In genomic region chr11:75584659-75585058, GRCh38 we compare ENCODE assay signal across 8 cellular contexts. TPM values are rescaled to one million over a fixed set of nuclear protein-coding genes. Genes with fewer than 3 reads are reported as not detected.
DNase-seq lines count a peak whose midpoint lies in the region; ATAC-seq and TF ChIP-seq lines count a peak whose summit lies in the region.
"Not testable (repeated sequence)": the region's sequence is repeated elsewhere in the genome, so short reads cannot be mapped to it uniquely, and the experiment has no call there.

No MANE protein-coding gene starts in this region.

- H3K27ac Mint-ChIP-seq in IgD-negative memory B cell, result peak overlapping the region in 1 of 3 donors; percentile 67
- not testable (repeated sequence) for H3K27ac Mint-ChIP-seq in activated T-helper 1 cell treated with anti-CD3 and anti-CD28 coated beads, Interleukin-12 subunit alpha, Interleukin-12 subunit beta, Interleukin-2, Interleukin-4 antibody, amounts not matched to agents 30 ng/mL and 10 ng/mL and 1 ng/mL, durations not matched to agents 14 hours and 24 hours and 36 hours
- peak overlapping the region; percentile 76 for H3K27ac Mint-ChIP-seq in central memory CD8-positive, alpha-beta T cell (ENCODE audit: low read depth)

- H3K4me3 Mint-ChIP-seq in IgD-negative memory B cell, result peak overlapping the region in 3 of 4 donors; percentile 74 to 82 (median 76)
- H3K4me3 Mint-ChIP-seq in activated T-helper 1 cell treated with anti-CD3 and anti-CD28 coated beads, Interleukin-12 subunit alpha, Interleukin-12 subunit beta, Interleukin-2, Interleukin-4 antibody, amounts not matched to agents 30 ng/mL and 10 ng/mL and 1 ng/mL, durations not matched to agents 14 hours and 24 hours and 36 hours, result peak overlapping the region; percentile 9
- H3K4me3 Mint-ChIP-seq in central memory CD8-positive, alpha-beta T cell, result peak overlapping the region; percentile 84

- peaks cover 18% of the 10 kb centered on the region for H3K4me1 ChIP-seq in A673 (ENCODE audit: insufficient read depth, low read length, poor library complexity, severe bottlenecking)
- H3K4me1 ChIP-seq in left ventricle myocardium inferior, result peaks cover 47% of the 10 kb centered on the region
- peaks cover 4 to 10% of the 10 kb centered on the region in 2 donors for H3K4me1 ChIP-seq in mucosa of rectum (ENCODE audit: control insufficient read depth in 2 of 2, insufficient read depth in 2 of 2, low read length in 2 of 2)
- H3K4me1 ChIP-seq in ovary (ENCODE audit: insufficient read depth), result not testable (repeated sequence)
- H3K4me1 ChIP-seq in stomach smooth muscle (ENCODE audit: control insufficient read depth, insufficient read depth, low read length), result peaks cover 19% of the 10 kb centered on the region

- H3K27ac ChIP-seq in A673 (ENCODE audit: low read depth, low read length, poor library complexity, severe bottlenecking), result not testable (repeated sequence)
- peak overlapping the region; percentile 98 for H3K27ac ChIP-seq in left ventricle myocardium inferior (replicated peaks)
- H3K27ac ChIP-seq in mucosa of rectum (ENCODE audit: low read depth in 2 of 2, low read length in 2 of 2), result peak overlapping the region; percentile 77 to 85
- peak overlapping the region; percentile 86 to 99 for H3K27ac ChIP-seq in ovary
- peak overlapping the region; percentile 92 for H3K27ac ChIP-seq in stomach smooth muscle (ENCODE audit: low read length)

- H3K9me3 ChIP-seq in A673 (ENCODE audit: low read depth, low read length, poor library complexity, severe bottlenecking); left ventricle myocardium inferior (replicated peaks); mucosa of rectum (ENCODE audit: control insufficient read depth in 2 of 2, low read length in 2 of 2); ovary; stomach smooth muscle (ENCODE audit: control insufficient read depth in 2 of 2, low read length in 2 of 2): not testable (repeated sequence)

- CTCF ChIA-PET in A673 (lab: Charles Lee), result not testable (repeated sequence)

- H3K4me1 Mint-ChIP-seq in IgD-negative memory B cell, result not testable (repeated sequence)
- H3K4me1 Mint-ChIP-seq in activated T-helper 1 cell treated with anti-CD3 and anti-CD28 coated beads, Interleukin-12 subunit alpha, Interleukin-12 subunit beta, Interleukin-2, Interleukin-4 antibody, amounts not matched to agents 30 ng/mL and 10 ng/mL and 1 ng/mL, durations not matched to agents 14 hours and 24 hours and 36 hours (ENCODE audit: low read depth), result peaks cover 10% of the 10 kb centered on the region
- H3K4me1 Mint-ChIP-seq in central memory CD8-positive, alpha-beta T cell, result peaks cover 17% of the 10 kb centered on the region

- DNase-seq in A673 (ENCODE audit: low spot score); activated T-helper 1 cell treated with anti-CD3 and anti-CD28 coated beads, Interleukin-12 subunit alpha, Interleukin-12 subunit beta, Interleukin-2, Interleukin-4 antibody, amounts not matched to agents 30 ng/mL and 10 ng/mL and 1 ng/mL, durations not matched to agents 14 hours and 24 hours and 36 hours (ENCODE audit: low spot score); central memory CD8-positive, alpha-beta T cell (ENCODE audit: low spot score in 2 of 2); left ventricle myocardium inferior; ovary: not testable (repeated sequence)

- intact Hi-C loops in A673 (cut with micrococcal nuclease; ENCODE audit: unreplicated experiment) (loop anchor here (5.0 kb wide), 1 partner anchor 78 kb away; no protein-coding TSS in a partner anchor), ovary (cut with DNase I) (loop anchor here in 2 of 4 donors (5.0 kb wide), 1 partner anchor 37 kb away; no protein-coding TSS in a partner anchor)
- intact Hi-C loops in activated T-helper 1 cell treated with anti-CD3 and anti-CD28 coated beads, Interleukin-12 subunit alpha, Interleukin-12 subunit beta, Interleukin-2, Interleukin-4 antibody, amounts not matched to agents 30 ng/mL and 10 ng/mL and 1 ng/mL, durations not matched to agents 14 hours and 24 hours and 36 hours (cut with micrococcal nuclease), result loop anchor here (5.0 kb wide), 1 partner anchor 83 kb away; the partner anchor contains the start of gene MAP6
- intact Hi-C loops in left ventricle myocardium inferior (cut with micrococcal nuclease), result not testable (repeated sequence)

- WGBS in ovary, 3 donors, result 64 to 85% (median 70%) methylated on average over 10 of the region's 10 CpGs

- POLR2A ChIA-PET in A673 (lab: Charles Lee; ENCODE audit: low non-redundant PET), result not testable (repeated sequence)

- TF ChIP-seq CTCF in A673 (conservative IDR thresholded peaks at IDR 0.05; ENCODE audit: low read depth, low read length); left ventricle myocardium inferior (IDR thresholded peaks at IDR 0.05; ENCODE audit: borderline replicate concordance); ovary (IDR thresholded peaks at IDR 0.05): not testable (repeated sequence)

- not testable (repeated sequence) for ATAC-seq in central memory CD8-positive, alpha-beta T cell (replicated peaks; ENCODE audit: extremely low read depth, poor library complexity, severe bottlenecking)

- H3K4me3 ChIP-seq in A673 (ENCODE audit: low read depth, low read length, poor library complexity, severe bottlenecking); left ventricle myocardium inferior; mucosa of rectum (ENCODE audit: low read length in 2 of 2); ovary: not testable (repeated sequence)
- H3K4me3 ChIP-seq in stomach smooth muscle (ENCODE audit: low read length in 2 of 2), result peak overlapping the region in 1 of 2 donors; percentile 81

- H3K9ac ChIP-seq in mucosa of rectum (ENCODE audit: low read depth in 1 of 2, low read length in 2 of 2), result not testable (repeated sequence)
- H3K9ac ChIP-seq in stomach smooth muscle (ENCODE audit: low read length in 2 of 2), result peak overlapping the region; percentile 92 to 96

- not testable (repeated sequence) for H3K27me3 Mint-ChIP-seq in IgD-negative memory B cell; central memory CD8-positive, alpha-beta T cell
- peaks cover 33% of the 10 kb centered on the region for H3K27me3 Mint-ChIP-seq in activated T-helper 1 cell treated with anti-CD3 and anti-CD28 coated beads, Interleukin-12 subunit alpha, Interleukin-12 subunit beta, Interleukin-2, Interleukin-4 antibody, amounts not matched to agents 30 ng/mL and 10 ng/mL and 1 ng/mL, durations not matched to agents 14 hours and 24 hours and 36 hours (ENCODE audit: insufficient read depth)

- not testable (repeated sequence) for H3K27me3 ChIP-seq in A673 (replicated peaks; ENCODE audit: insufficient read depth, low read depth, low read length, poor library complexity); left ventricle myocardium inferior (ENCODE audit: low read depth); mucosa of rectum (ENCODE audit: control insufficient read depth in 2 of 2, insufficient read depth in 2 of 2, low read length in 2 of 2); ovary; stomach smooth muscle (ENCODE audit: control insufficient read depth in 1 of 2, insufficient read depth in 2 of 2, low read length in 2 of 2)

- BruUV-seq in A673 (replicated peaks; lab: Mats Ljungman, UMichigan), result TSS peak; percentile 61

- H3K36me3 Mint-ChIP-seq in IgD-negative memory B cell; activated T-helper 1 cell treated with anti-CD3 and anti-CD28 coated beads, Interleukin-12 subunit alpha, Interleukin-12 subunit beta, Interleukin-2, Interleukin-4 antibody, amounts not matched to agents 30 ng/mL and 10 ng/mL and 1 ng/mL, durations not matched to agents 14 hours and 24 hours and 36 hours (ENCODE audit: low read depth); central memory CD8-positive, alpha-beta T cell (ENCODE audit: insufficient read depth): not testable (repeated sequence)

- H3K9me3 Mint-ChIP-seq in IgD-negative memory B cell; activated T-helper 1 cell treated with anti-CD3 and anti-CD28 coated beads, Interleukin-12 subunit alpha, Interleukin-12 subunit beta, Interleukin-2, Interleukin-4 antibody, amounts not matched to agents 30 ng/mL and 10 ng/mL and 1 ng/mL, durations not matched to agents 14 hours and 24 hours and 36 hours; central memory CD8-positive, alpha-beta T cell: not testable (repeated sequence)

- H3K36me3 ChIP-seq in A673 (ENCODE audit: insufficient read depth, low read length, poor library complexity, severe bottlenecking); left ventricle myocardium inferior; mucosa of rectum (ENCODE audit: control insufficient read depth in 2 of 2, insufficient read depth in 2 of 2, low read length in 2 of 2); ovary; stomach smooth muscle (ENCODE audit: control insufficient read depth in 2 of 2, insufficient read depth in 2 of 2, low read length in 2 of 2): not testable (repeated sequence)

- TF ChIP-seq POLR2A in ovary (IDR thresholded peaks at IDR 0.05), result not testable (repeated sequence)

- TF ChIP-seq EP300 in ovary (IDR thresholded peaks at IDR 0.05), result not testable (repeated sequence)

RNA-seq across cellular contexts. Expression of gene SERPINH1, which starts 22.6 kb away (rescaled TPM):
- total RNA-seq in A673 (2021), result 264 and 268 TPM in 2 replicates
- 1.8 TPM for polyA plus RNA-seq in IgD-negative memory B cell
- total RNA-seq in activated T-helper 1 cell treated with anti-CD3 and anti-CD28 coated beads, Interleukin-12 subunit alpha, Interleukin-12 subunit beta, Interleukin-2, Interleukin-4 antibody, amounts not matched to agents 30 ng/mL and 10 ng/mL and 1 ng/mL, durations not matched to agents 14 hours and 24 hours and 36 hours, result 24.1 and 25.3 TPM in 2 replicates
- 57.6 TPM for total RNA-seq in left ventricle myocardium inferior
- 100 to 1,000 TPM; 122 to 289 (median 188) TPM for total RNA-seq in ovary
- polyA plus RNA-seq in ovary, result 100 to 1,000 TPM; 155 to 163 TPM

RNA-seq across cellular contexts. Expression of gene GDPD5, which starts 58.9 kb away (rescaled TPM):
- total RNA-seq in A673 (2021), result 1.4 and 3.5 TPM in 2 replicates
- 27.8 TPM for polyA plus RNA-seq in IgD-negative memory B cell
- 9.7 and 13.5 TPM in 2 replicates for total RNA-seq in activated T-helper 1 cell treated with anti-CD3 and anti-CD28 coated beads, Interleukin-12 subunit alpha, Interleukin-12 subunit beta, Interleukin-2, Interleukin-4 antibody, amounts not matched to agents 30 ng/mL and 10 ng/mL and 1 ng/mL, durations not matched to agents 14 hours and 24 hours and 36 hours
- total RNA-seq in left ventricle myocardium inferior, result 4.4 TPM
- 10 to 100 TPM in 2 of 7 donors, 1 to 10 TPM in 5; 3.8 to 15.8 (median 8.4) TPM for total RNA-seq in ovary
- polyA plus RNA-seq in ovary, result 1 to 10 TPM; 5.5 to 6.3 TPM

Comparison
In these comparisons a context has a peak if more than half of its experiments do, and no peak if none do; other contexts are left out.
1. H3K4me3 Mint-ChIP-seq: peak in every context shown above with its lines; median percentile 84 in central memory CD8-positive, alpha-beta T cell; 76 in IgD-negative memory B cell; 9 in activated T-helper 1 cell treated with anti-CD3 and anti-CD28 coated beads, Interleukin-12 subunit alpha, Interleukin-12 subunit beta, Interleukin-2, Interleukin-4 antibody, amounts not matched to agents 30 ng/mL and 10 ng/mL and 1 ng/mL, durations not matched to agents 14 hours and 24 hours and 36 hours.